Comparison of ENCODE assay signal across 8 cellular contexts in the genomic region with DNA sequence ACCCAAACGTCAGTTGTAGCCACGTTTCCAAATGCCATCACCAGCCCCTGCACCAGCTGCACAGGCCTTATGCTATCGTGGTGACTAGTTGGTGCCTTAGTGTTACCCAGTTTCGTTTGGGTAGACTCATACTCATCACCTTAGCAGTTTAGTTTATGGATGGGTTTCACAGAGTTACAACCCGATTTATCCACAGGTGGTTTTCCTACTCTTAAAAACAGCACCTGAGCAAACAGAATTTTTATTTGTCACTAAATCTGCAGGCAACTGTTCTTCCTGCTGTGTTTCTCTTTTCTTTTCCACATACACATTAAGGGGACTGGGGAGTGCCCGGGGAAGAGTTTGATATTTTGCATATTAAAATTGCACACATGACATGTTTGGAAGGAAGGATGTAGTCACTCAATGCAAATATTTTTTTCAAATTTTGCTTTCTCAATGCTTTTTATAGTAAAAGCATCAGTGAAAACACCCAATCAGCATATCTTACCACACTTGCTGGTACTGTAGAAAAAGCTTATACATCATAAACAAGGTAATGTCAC. TPM values are rescaled to one million over a fixed set of nuclear protein-coding genes. Genes with fewer than 3 reads are reported as not detected.
DNase-seq lines count a peak whose midpoint lies in the region; ATAC-seq lines count a peak whose summit lies in the region.

No MANE protein-coding gene starts in this region.

- no peaks in the 10 kb centered on the region for H3K27me3 Mint-ChIP-seq in CD4-positive, alpha-beta memory T cell
- no peaks in the 10 kb centered on the region for H3K27me3 Mint-ChIP-seq in activated T-cell treated with anti-CD3 and anti-CD28 coated beads, Interleukin-2, amount 50 U/mL, for 72 hours (ENCODE audit: low read depth)

- H3K4me3 Mint-ChIP-seq in CD4-positive, alpha-beta memory T cell: peak overlapping the region in 7 of 8 donors; percentile 5 to 55 (median 26)
- peak overlapping the region; percentile 66 to 81 for H3K4me3 Mint-ChIP-seq in activated T-cell treated with anti-CD3 and anti-CD28 coated beads, Interleukin-2, amount 50 U/mL, for 72 hours

- POLR2A ChIA-PET in CD4-positive, alpha-beta memory T cell (lab: Charles Lee; ENCODE audit: partially characterized antibody): interaction anchor here (1.8 kb wide), 1 partner anchor 13 kb away, joined by 5 read pairs; no protein-coding TSS in a partner anchor

- intact Hi-C loops in CD4-positive, alpha-beta memory T cell (cut with micrococcal nuclease): no loop called here
- intact Hi-C loops in left ventricle myocardium superior (cut with micrococcal nuclease): no loop called here

- H3K4me1 ChIP-seq in CD4-positive, alpha-beta memory T cell (ENCODE audit: insufficient read depth, low read length): peaks cover 19% of the 10 kb centered on the region

- H3K36me3 ChIP-seq in CD4-positive, alpha-beta memory T cell (ENCODE audit: insufficient read depth, low read length): peaks cover 5% of the 10 kb centered on the region

- peaks cover 26 to 36% (median 32%) of the 10 kb centered on the region in 4 donors for H3K4me1 Mint-ChIP-seq in CD4-positive, alpha-beta memory T cell
- H3K4me1 Mint-ChIP-seq in activated T-cell treated with anti-CD3 and anti-CD28 coated beads, Interleukin-2, amount 50 U/mL, for 72 hours (ENCODE audit: low read depth): peaks cover 76% of the 10 kb centered on the region

- CTCF ChIA-PET in CD4-positive, alpha-beta memory T cell (lab: Charles Lee; ENCODE audit: partially characterized antibody): interaction anchor here (3.1 kb wide), 1 partner anchor 12 kb away, joined by 18 read pairs; no protein-coding TSS in a partner anchor

- H3K4me3 ChIP-seq in CD4-positive, alpha-beta memory T cell (ENCODE audit: low read length in 2 of 2): no peak overlapping the region

- peak overlapping the region; percentile 65 to 92 (median 81) for H3K27ac Mint-ChIP-seq in CD4-positive, alpha-beta memory T cell
- H3K27ac Mint-ChIP-seq in activated T-cell treated with anti-CD3 and anti-CD28 coated beads, Interleukin-2, amount 50 U/mL, for 72 hours: peak overlapping the region; percentile 98

- DNase-seq in CD4-positive, alpha-beta memory T cell: no peak
- peak; percentile 53 to 63 for DNase-seq in activated T-cell treated with anti-CD3 and anti-CD28 coated beads, Interleukin-2, amount 50 U/mL, for 72 hours
- DNase-seq in left ventricle myocardium superior (no peak), mesenteric fat pad (ENCODE audit: low spot score) (no peak)
- no peak for DNase-seq in activated effector memory CD4-positive, alpha-beta T cell treated with Interleukin-2 at 50 U/mL for 16 hours

- ATAC-seq in GM19328 (IDR thresholded peaks at IDR 0.05; ENCODE audit: unreplicated experiment) (peak; percentile 29), HG03103 (IDR thresholded peaks at IDR 0.05; ENCODE audit: low read depth, unreplicated experiment) (peak; percentile 34), GM21390 (IDR thresholded peaks at IDR 0.05; ENCODE audit: unreplicated experiment) (no peak), left ventricle myocardium superior (no peak)
- peak; percentile 58 to 60 for ATAC-seq in activated T-cell treated with anti-CD3 and anti-CD28 coated beads, Interleukin-2, amount 50 U/mL, for 72 hours (replicated peaks in 1 of 2)

- H3K36me3 Mint-ChIP-seq in CD4-positive, alpha-beta memory T cell: peaks cover 21 to 42% of the 10 kb centered on the region in 2 donors
- peaks cover 18 to 48% of the 10 kb centered on the region in 2 donors for H3K36me3 Mint-ChIP-seq in activated T-cell treated with anti-CD3 and anti-CD28 coated beads, Interleukin-2, amount 50 U/mL, for 72 hours (ENCODE audit: insufficient read depth in 2 of 2)

- no peaks in the 10 kb centered on the region for H3K27me3 ChIP-seq in CD4-positive, alpha-beta memory T cell (ENCODE audit: insufficient read depth, low read length)

- H3K9me3 Mint-ChIP-seq in CD4-positive, alpha-beta memory T cell: no peaks in the 10 kb centered on the region
- H3K9me3 Mint-ChIP-seq in activated T-cell treated with anti-CD3 and anti-CD28 coated beads, Interleukin-2, amount 50 U/mL, for 72 hours: no peaks in the 10 kb centered on the region

- H3K27ac ChIP-seq in CD4-positive, alpha-beta memory T cell (ENCODE audit: low read depth, low read length): no peak overlapping the region

- no peaks in the 10 kb centered on the region for H3K9me3 ChIP-seq in CD4-positive, alpha-beta memory T cell (ENCODE audit: control insufficient read depth in 1 of 2, low read length in 2 of 2)

RNA-seq across cellular contexts. Expression of a gene that starts 41.7 kb away (rescaled TPM):
- total RNA-seq in CD4-positive, alpha-beta memory T cell: 1 to 10 TPM; 3.1 to 3.3 TPM
- 1 to 10 TPM; 2.5 to 4.5 TPM for polyA plus RNA-seq in CD4-positive, alpha-beta memory T cell
- 10 to 100 TPM in 1 of 2 donors, 1 to 10 TPM in 1; 8.8 to 12.2 TPM for total RNA-seq in activated T-cell treated with anti-CD3 and anti-CD28 coated beads, Interleukin-2, amount 50 U/mL, for 72 hours
- total RNA-seq in left ventricle myocardium superior (5.8 TPM), mesenteric fat pad (7.5 TPM)

Comparison
In these comparisons a context has a peak if more than half of its experiments do, and no peak if none do; other contexts are left out.
1. DNase-seq: peak in activated T-cell treated with anti-CD3 and anti-CD28 coated beads, Interleukin-2, amount 50 U/mL, for 72 hours (2 of 2); none in CD4-positive, alpha-beta memory T cell (0 of 5), left ventricle myocardium superior (single experiment), activated effector memory CD4-positive, alpha-beta T cell treated with Interleukin-2 at 50 U/mL for 16 hours (single experiment) and mesenteric fat pad (single experiment).
2. ATAC-seq: peak in GM19328 (single experiment), HG03103 (single experiment) and activated T-cell treated with anti-CD3 and anti-CD28 coated beads, Interleukin-2, amount 50 U/mL, for 72 hours (2 of 2); none in GM21390 (single experiment) and left ventricle myocardium superior (single experiment).